ENCODE assay signal across 23 cellular contexts in genomic region chr10:60006046-60006445, GRCh38.
"Had no signal": no experiment of that assay in that cellular context is flagged by ENCODE, and none has a peak within 500 bp of the region (broad histone marks: within the 10 kb centered on the region; RNA-seq: fewer than 3 reads in every experiment).

No MANE protein-coding gene starts in this region.

- H3K9me3 ChIP-seq: left ventricle myocardium inferior, neutrophil, ovary, prostate gland, right atrium auricular region, tibial artery had no signal

- H3K4me1 ChIP-seq: left ventricle myocardium inferior, prostate gland, right atrium auricular region had no signal

- DNase-seq: activated B cell treated with CpG ODN at 0.5 μM for 24 hours; activated CD4-positive, alpha-beta T cell treated with anti-CD3 and anti-CD28 coated beads for 36 hours; activated CD4-positive, alpha-beta T cell treated with anti-CD3 and anti-CD28 coated beads, Interleukin-2, amount 50 U/mL, for 4 hours; activated CD8-positive, alpha-beta memory T cell treated with anti-CD3 and anti-CD28 coated beads for 24 hours; activated CD8-positive, alpha-beta memory T cell treated with anti-CD3 and anti-CD28 coated beads, Interleukin-2, amount 50 U/mL, for 4 hours; activated naive CD8-positive, alpha-beta T cell treated with anti-CD3 and anti-CD28 coated beads, Interleukin-2, amount 10 ng/mL, durations not matched to agents 7 days and 5 days; activated T-cell treated with anti-CD3 and anti-CD28 coated beads, Interleukin-2, amount 50 U/mL, for 24 hours; amygdala; endodermal cell; foreskin keratinocyte; left ventricle myocardium inferior; midbrain; ovary; stimulated activated CD4-positive, alpha-beta T cell treated with anti-CD3 and anti-CD28 coated beads, Interleukin-12 subunit alpha, Interleukin-12 subunit beta, amount 100 ng/mL, for 4 hours; SW 1271; T-helper 17 cell; tibial artery had no signal

- ATAC-seq: activated CD4-positive, alpha-beta T cell treated with anti-CD3 and anti-CD28 coated beads for 36 hours; activated T-helper 17 cell treated with anti-CD3 and anti-CD28 coated beads, Interleukin-2, amount 50 U/mL, for 72 hours; foreskin keratinocyte; T-helper 17 cell had no signal

- H3K36me3 ChIP-seq: left ventricle myocardium inferior, neutrophil, ovary, prostate gland, right atrium auricular region, tibial artery had no signal

- H3K27me3 ChIP-seq: foreskin keratinocyte, neutrophil, ovary, right atrium auricular region, tibial artery had no signal

- H3K27ac ChIP-seq: coronary artery, epithelial cell of prostate, foreskin keratinocyte, left ventricle myocardium inferior, neutrophil, ovary, prostate gland, right atrium auricular region, tibial artery had no signal

- H3K4me3 ChIP-seq: coronary artery, left ventricle myocardium inferior, ovary, prostate gland, right atrium auricular region, tibial artery had no signal
